In the genomic region with DNA sequence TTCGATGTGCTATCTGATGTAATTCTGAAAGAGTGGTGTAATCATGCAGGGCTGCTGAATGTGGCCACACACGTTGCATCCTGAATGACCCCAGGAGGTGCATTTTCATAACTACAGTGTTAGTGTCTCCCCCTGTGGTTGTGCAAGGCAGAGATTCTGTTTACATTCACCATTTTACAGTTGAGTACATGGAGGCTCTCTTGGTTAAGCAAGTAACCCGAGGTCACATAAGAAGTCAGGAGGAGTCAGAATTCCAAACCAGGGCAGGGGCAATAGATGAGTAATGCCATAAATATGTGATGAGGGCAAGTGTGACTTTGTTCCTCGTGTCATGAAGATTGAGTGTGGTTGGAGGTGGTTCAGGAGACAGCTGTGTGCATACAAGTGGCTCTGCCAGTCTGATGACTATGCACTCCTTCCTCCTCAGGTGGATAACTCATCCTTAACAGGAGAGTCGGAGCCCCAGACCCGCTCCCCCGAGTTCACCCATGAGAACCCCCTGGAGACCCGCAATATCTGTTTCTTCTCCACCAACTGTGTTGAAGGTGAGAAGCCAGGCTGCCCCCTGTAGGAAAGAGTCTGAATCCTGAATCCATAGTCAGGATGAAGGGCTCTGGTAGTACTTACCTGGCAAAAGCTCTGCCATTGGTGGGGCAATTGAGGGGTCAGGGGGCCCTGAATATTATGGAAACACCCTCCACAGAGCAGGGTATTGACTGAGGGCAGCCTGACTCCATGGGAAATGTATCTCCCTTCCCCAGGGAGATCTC, we compare ENCODE assay signal across 1 cellular context.
TF ChIP-seq lines count a peak whose summit lies in the region.

No MANE protein-coding gene starts in this region.

TF ChIP-seq in HepG2, 621 proteins besides CTCF, POLR2A, EP300 and RAD21 (continued from another document and continues in another):
- TF ChIP-seq ZNF318 (CRISPR knock-in tag; IDR thresholded peaks at IDR 0.05) (no peak), TRIM24 (CRISPR knock-in tag; IDR thresholded peaks at IDR 0.05) (0 out of 2 replicates have a peak, but pooled peaks have one; percentile 22), MIXL1 (CRISPR knock-in tag; IDR thresholded peaks at IDR 0.05) (no peak), SMARCC2 (IDR thresholded peaks at IDR 0.05) (no peak), DNMT3B (CRISPR knock-in tag; conservative IDR thresholded peaks at IDR 0.05) (no peak), FOXA3 (CRISPR knock-in tag; IDR thresholded peaks at IDR 0.05) (peak; percentile 51), RARA (CRISPR knock-in tag; IDR thresholded peaks at IDR 0.05) (peak; percentile 79), ZNF644 (CRISPR knock-in tag; IDR thresholded peaks at IDR 0.05; ENCODE audit: low read depth) (peak; percentile 25; the same call in 1 of the 2 replicates), THAP9 (CRISPR knock-in tag; IDR thresholded peaks at IDR 0.05; ENCODE audit: borderline replicate concordance) (no peak), JUND (CRISPR knock-in tag; IDR thresholded peaks at IDR 0.05) (peak; percentile 56; the same call in 1 of the 2 replicates), SALL1 (CRISPR knock-in tag; IDR thresholded peaks at IDR 0.05) (0 out of 2 replicates have a peak, but pooled peaks have one; percentile 24), NR2F6 (IDR thresholded peaks at IDR 0.05) (0 out of 2 replicates have a peak, but pooled peaks have one; percentile 25), NR2F6 (CRISPR knock-in tag; IDR thresholded peaks at IDR 0.05) (peak; percentile 40), ZFX (CRISPR knock-in tag; IDR thresholded peaks at IDR 0.05; ENCODE audit: low read depth) (no peak), SATB2 (CRISPR knock-in tag; IDR thresholded peaks at IDR 0.05) (no peak), ZNF670 (CRISPR knock-in tag; IDR thresholded peaks at IDR 0.05; ENCODE audit: borderline replicate concordance) (no peak), MEIS2 (CRISPR knock-in tag; IDR thresholded peaks at IDR 0.05) (no peak), ZBTB43 (CRISPR knock-in tag; conservative IDR thresholded peaks at IDR 0.05) (peak; percentile 90), CEBPB (IDR thresholded peaks at IDR 0.05; ENCODE audit: borderline replicate concordance, low read depth, low read length) (peak; percentile 57; the same call in 1 of the 2 replicates), ZEB1 (IDR thresholded peaks at IDR 0.05; ENCODE audit: insufficient replicate concordance, low read depth) (no peak), ZNF468 (CRISPR knock-in tag; IDR thresholded peaks at IDR 0.05) (no peak), ARID3A (IDR thresholded peaks at IDR 0.05; ENCODE audit: low read depth, low read length) (peak; percentile 35; the same call in 1 of the 2 replicates), HDAC2 (CRISPR knock-in tag; IDR thresholded peaks at IDR 0.05) (0 out of 2 replicates have a peak, but pooled peaks have one; percentile 28), ZNF253 (CRISPR knock-in tag; IDR thresholded peaks at IDR 0.05; ENCODE audit: borderline replicate concordance) (no peak), NFE2 (CRISPR knock-in tag; IDR thresholded peaks at IDR 0.05) (no peak), SMAD1 (CRISPR knock-in tag; IDR thresholded peaks at IDR 0.05; ENCODE audit: borderline replicate concordance, low read depth) (no peak), FOXP1 (IDR thresholded peaks at IDR 0.05) (no peak), FOXP1 (CRISPR knock-in tag; IDR thresholded peaks at IDR 0.05) (peak; percentile 36; the same call in 1 of the 2 replicates), LCORL (IDR thresholded peaks at IDR 0.05) (no peak), LCORL (CRISPR knock-in tag; IDR thresholded peaks at IDR 0.05) (0 out of 2 replicates have a peak, but pooled peaks have one; percentile 39), TGIF2 (CRISPR knock-in tag; IDR thresholded peaks at IDR 0.05) (0 out of 2 replicates have a peak, but pooled peaks have one; percentile 33), POLR2AphosphoS2 (IDR thresholded peaks at IDR 0.05; ENCODE audit: low read depth, low read length) (no peak), HMG20A (CRISPR knock-in tag; IDR thresholded peaks at IDR 0.05; ENCODE audit: borderline replicate concordance) (peak; percentile 62; the same call in 1 of the 2 replicates), IRF2 (CRISPR knock-in tag; IDR thresholded peaks at IDR 0.05) (0 out of 2 replicates have a peak, but pooled peaks have one; percentile 33)
- TF ChIP-seq, protein P1, sequence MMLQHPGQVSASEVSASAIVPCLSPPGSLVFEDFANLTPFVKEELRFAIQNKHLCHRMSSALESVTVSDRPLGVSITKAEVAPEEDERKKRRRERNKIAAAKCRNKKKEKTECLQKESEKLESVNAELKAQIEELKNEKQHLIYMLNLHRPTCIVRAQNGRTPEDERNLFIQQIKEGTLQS (CRISPR knock-in tag; IDR thresholded peaks at IDR 0.05) = 0 out of 2 replicates have a peak, but pooled peaks have one; percentile 25
- TF ChIP-seq, protein P2, sequence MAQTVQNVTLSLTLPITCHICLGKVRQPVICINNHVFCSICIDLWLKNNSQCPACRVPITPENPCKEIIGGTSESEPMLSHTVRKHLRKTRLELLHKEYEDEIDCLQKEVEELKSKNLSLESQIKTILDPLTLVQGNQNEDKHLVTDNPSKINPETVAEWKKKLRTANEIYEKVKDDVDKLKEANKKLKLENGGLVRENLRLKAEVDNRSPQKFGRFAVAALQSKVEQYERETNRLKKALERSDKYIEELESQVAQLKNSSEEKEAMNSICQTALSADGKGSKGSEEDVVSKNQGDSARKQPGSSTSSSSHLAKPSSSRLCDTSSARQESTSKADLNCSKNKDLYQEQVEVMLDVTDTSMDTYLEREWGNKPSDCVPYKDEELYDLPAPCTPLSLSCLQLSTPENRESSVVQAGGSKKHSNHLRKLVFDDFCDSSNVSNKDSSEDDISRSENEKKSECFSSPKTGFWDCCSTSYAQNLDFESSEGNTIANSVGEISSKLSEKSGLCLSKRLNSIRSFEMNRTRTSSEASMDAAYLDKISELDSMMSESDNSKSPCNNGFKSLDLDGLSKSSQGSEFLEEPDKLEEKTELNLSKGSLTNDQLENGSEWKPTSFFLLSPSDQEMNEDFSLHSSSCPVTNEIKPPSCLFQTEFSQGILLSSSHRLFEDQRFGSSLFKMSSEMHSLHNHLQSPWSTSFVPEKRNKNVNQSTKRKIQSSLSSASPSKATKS (CRISPR knock-in tag; IDR thresholded peaks at IDR 0.05) = no peak
- TF ChIP-seq, protein P3, sequence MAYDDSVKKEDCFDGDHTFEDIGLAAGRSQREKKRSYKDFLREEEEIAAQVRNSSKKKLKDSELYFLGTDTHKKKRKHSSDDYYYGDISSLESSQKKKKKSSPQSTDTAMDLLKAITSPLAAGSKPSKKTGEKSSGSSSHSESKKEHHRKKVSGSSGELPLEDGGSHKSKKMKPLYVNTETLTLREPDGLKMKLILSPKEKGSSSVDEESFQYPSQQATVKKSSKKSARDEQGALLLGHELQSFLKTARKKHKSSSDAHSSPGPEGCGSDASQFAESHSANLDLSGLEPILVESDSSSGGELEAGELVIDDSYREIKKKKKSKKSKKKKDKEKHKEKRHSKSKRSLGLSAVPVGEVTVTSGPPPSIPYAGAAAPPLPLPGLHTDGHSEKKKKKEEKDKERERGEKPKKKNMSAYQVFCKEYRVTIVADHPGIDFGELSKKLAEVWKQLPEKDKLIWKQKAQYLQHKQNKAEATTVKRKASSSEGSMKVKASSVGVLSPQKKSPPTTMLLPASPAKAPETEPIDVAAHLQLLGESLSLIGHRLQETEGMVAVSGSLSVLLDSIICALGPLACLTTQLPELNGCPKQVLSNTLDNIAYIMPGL (CRISPR knock-in tag; IDR thresholded peaks at IDR 0.05; ENCODE audit: borderline replicate concordance in 1 of 2, low read depth in 1 of 2) = 0 out of 4 replicates have a peak, but pooled peaks of 1 of the 2 experiments have one; percentile 13
- TF ChIP-seq, protein P4, sequence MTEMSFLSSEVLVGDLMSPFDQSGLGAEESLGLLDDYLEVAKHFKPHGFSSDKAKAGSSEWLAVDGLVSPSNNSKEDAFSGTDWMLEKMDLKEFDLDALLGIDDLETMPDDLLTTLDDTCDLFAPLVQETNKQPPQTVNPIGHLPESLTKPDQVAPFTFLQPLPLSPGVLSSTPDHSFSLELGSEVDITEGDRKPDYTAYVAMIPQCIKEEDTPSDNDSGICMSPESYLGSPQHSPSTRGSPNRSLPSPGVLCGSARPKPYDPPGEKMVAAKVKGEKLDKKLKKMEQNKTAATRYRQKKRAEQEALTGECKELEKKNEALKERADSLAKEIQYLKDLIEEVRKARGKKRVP (CRISPR knock-in tag; IDR thresholded peaks at IDR 0.05) = peak in 1 of 2 experiments; percentile 80; a peak in 2 of 4 replicates
